In genomic region chr1:172699695-172700094, GRCh38 we compare ENCODE assay signal across 13 cellular contexts. TPM values are rescaled to one million over a fixed set of nuclear protein-coding genes. Genes with fewer than 3 reads are reported as not detected.
DNase-seq lines count a peak whose midpoint lies in the region; ATAC-seq and TF ChIP-seq lines count a peak whose summit lies in the region.
"Had no signal": no experiment of that assay in that cellular context is flagged by ENCODE, and none has a peak within 500 bp of the region (broad histone marks: within the 10 kb centered on the region; RNA-seq: fewer than 3 reads in every experiment).

No MANE protein-coding gene starts in this region.

- H3K9me3 ChIP-seq in SK-N-SH (no peaks in the 10 kb centered on the region), psoas muscle (no peaks in the 10 kb centered on the region)
- H3K9me3 ChIP-seq: left lung, vagina had no signal

- POLR2A ChIA-PET in SK-N-SH (lab: Yijun Ruan, JAX), result no interaction called here

- TF ChIP-seq RAD21 in SK-N-SH (IDR thresholded peaks at IDR 0.05; ENCODE audit: low read length), result no peak

- ATAC-seq in effector memory CD8-positive, alpha-beta T cell (replicated peaks), result no peak
- ATAC-seq in psoas muscle (peak; percentile 23 to 71 (median 58)), HG03457 (IDR thresholded peaks at IDR 0.05; ENCODE audit: unreplicated experiment) (no peak)
- ATAC-seq: left lung had no signal

- TF ChIP-seq EP300 in SK-N-SH (IDR thresholded peaks at IDR 0.05; ENCODE audit: borderline replicate concordance in 1 of 2, low read depth in 1 of 2, low read length in 1 of 2), result no peak

- CTCF ChIA-PET in activated naive CD4-positive, alpha-beta T cell treated with anti-CD3 and anti-CD28 coated beads, Interleukin-2, amount 10 ng/mL, durations not matched to agents 7 days and 5 days (lab: Charles Lee), result interaction anchor here (0.7 to 1.1 kb wide), 4 partner anchors 9 to 89 kb away, joined by 3 to 4 read pairs (median 4); no protein-coding TSS in a partner anchor
- CTCF ChIA-PET in activated naive CD4-positive, alpha-beta T cell treated with anti-CD3 and anti-CD28 coated beads for 36 hours (lab: Charles Lee), result interaction anchor here (1.0 to 1.5 kb wide), 5 partner anchors 9 to 248 kb away, joined by 3 to 5 read pairs (median 3); no protein-coding TSS in a partner anchor
- CTCF ChIA-PET in SK-N-SH (lab: Yijun Ruan, JAX), result interaction anchor here (1.0 to 1.5 kb wide), 2 partner anchors 9 to 66 kb away, joined by 3 read pairs; no protein-coding TSS in a partner anchor

- H3K9me2 ChIP-seq in SK-N-SH, result no peaks in the 10 kb centered on the region

- H3K4me2 ChIP-seq in SK-N-SH, result peak overlapping the region; percentile 54

- no peaks in the 10 kb centered on the region for H3K27me3 Mint-ChIP-seq in activated naive CD4-positive, alpha-beta T cell treated with anti-CD3 and anti-CD28 coated beads, Interleukin-2, amount 10 ng/mL, durations not matched to agents 7 days and 5 days
- no peaks in the 10 kb centered on the region for H3K27me3 Mint-ChIP-seq in activated naive CD4-positive, alpha-beta T cell treated with anti-CD3 and anti-CD28 coated beads for 36 hours (ENCODE audit: low read depth)
- H3K27me3 Mint-ChIP-seq in effector memory CD8-positive, alpha-beta T cell, result no peaks in the 10 kb centered on the region
- no peaks in the 10 kb centered on the region for H3K27me3 Mint-ChIP-seq in nephron progenitor cell (ENCODE audit: low read depth, poor library complexity)

- H3K27ac Mint-ChIP-seq in activated naive CD4-positive, alpha-beta T cell treated with anti-CD3 and anti-CD28 coated beads, Interleukin-2, amount 10 ng/mL, durations not matched to agents 7 days and 5 days, result peak overlapping the region; percentile 94
- H3K27ac Mint-ChIP-seq in activated naive CD4-positive, alpha-beta T cell treated with anti-CD3 and anti-CD28 coated beads for 36 hours, result no peak overlapping the region
- peak overlapping the region in 1 of 2 donors; percentile 89 for H3K27ac Mint-ChIP-seq in effector memory CD8-positive, alpha-beta T cell
- H3K27ac Mint-ChIP-seq in nephron progenitor cell, result no peak overlapping the region
- H3K27ac Mint-ChIP-seq: brain had no signal

- peaks cover 11% of the 10 kb centered on the region for H3F3A ChIP-seq in SK-N-SH (replicated peaks; ENCODE audit: insufficient read depth)

- H3K27ac ChIP-seq in SK-N-SH (ENCODE audit: low read depth in 2 of 2, low read length in 1 of 2), result peak overlapping the region in 1 of 2 experiments; percentile 51; a peak in 2 of 4 replicates
- H3K27ac ChIP-seq in psoas muscle, result no peak overlapping the region
- H3K27ac ChIP-seq: left lung, vagina had no signal

- WGBS in SK-N-SH (ENCODE audit: low lambda C conversion rate), result 78% methylated on average over 4 of the region's 4 CpGs
- 26 to 40% (median 27%) methylated on average over 4 of the region's 4 CpGs for WGBS in psoas muscle, 3 donors

- no peaks in the 10 kb centered on the region for H3K9me3 Mint-ChIP-seq in activated naive CD4-positive, alpha-beta T cell treated with anti-CD3 and anti-CD28 coated beads, Interleukin-2, amount 10 ng/mL, durations not matched to agents 7 days and 5 days
- H3K9me3 Mint-ChIP-seq in activated naive CD4-positive, alpha-beta T cell treated with anti-CD3 and anti-CD28 coated beads for 36 hours, result no peaks in the 10 kb centered on the region
- H3K9me3 Mint-ChIP-seq in effector memory CD8-positive, alpha-beta T cell, result peaks cover 0 to 6% of the 10 kb centered on the region in 2 donors
- no peaks in the 10 kb centered on the region for H3K9me3 Mint-ChIP-seq in nephron progenitor cell
- H3K9me3 Mint-ChIP-seq: brain had no signal

- H3K4me1 ChIP-seq in SK-N-SH (ENCODE audit: control insufficient read depth in 1 of 2, insufficient read depth in 2 of 2, low read depth in 1 of 2, low read length in 1 of 2), result peaks cover 0 to 14% of the 10 kb centered on the region in 2 experiments; a peak in 3 of 4 replicates
- peaks cover 4% of the 10 kb centered on the region for H3K4me1 ChIP-seq in psoas muscle
- H3K4me1 ChIP-seq: vagina had no signal

- H3K4me3 Mint-ChIP-seq in activated naive CD4-positive, alpha-beta T cell treated with anti-CD3 and anti-CD28 coated beads, Interleukin-2, amount 10 ng/mL, durations not matched to agents 7 days and 5 days, result no peak overlapping the region
- H3K4me3 Mint-ChIP-seq in activated naive CD4-positive, alpha-beta T cell treated with anti-CD3 and anti-CD28 coated beads for 36 hours, result no peak overlapping the region
- H3K4me3 Mint-ChIP-seq in effector memory CD8-positive, alpha-beta T cell, result peak overlapping the region; percentile 52 to 76
- H3K4me3 Mint-ChIP-seq in nephron progenitor cell, result no peak overlapping the region
- H3K4me3 Mint-ChIP-seq: brain had no signal

- H3K27me3 ChIP-seq in SK-N-SH (ENCODE audit: insufficient read depth) (no peaks in the 10 kb centered on the region), psoas muscle (ENCODE audit: insufficient read depth in 3 of 3, low read length in 2 of 3) (no peaks in the 10 kb centered on the region)
- H3K27me3 ChIP-seq: left lung, vagina had no signal

- H3K36me3 Mint-ChIP-seq in activated naive CD4-positive, alpha-beta T cell treated with anti-CD3 and anti-CD28 coated beads, Interleukin-2, amount 10 ng/mL, durations not matched to agents 7 days and 5 days, result peaks cover 4% of the 10 kb centered on the region
- no peaks in the 10 kb centered on the region for H3K36me3 Mint-ChIP-seq in activated naive CD4-positive, alpha-beta T cell treated with anti-CD3 and anti-CD28 coated beads for 36 hours (ENCODE audit: low read depth)
- peaks cover 9% of the 10 kb centered on the region for H3K36me3 Mint-ChIP-seq in effector memory CD8-positive, alpha-beta T cell (ENCODE audit: insufficient read depth)
- H3K36me3 Mint-ChIP-seq in nephron progenitor cell (ENCODE audit: low read depth), result no peaks in the 10 kb centered on the region
- H3K36me3 Mint-ChIP-seq: brain had no signal

- TF ChIP-seq CTCF in SK-N-SH (IDR thresholded peaks at IDR 0.05) (no peak), psoas muscle (IDR thresholded peaks at IDR 0.05) (no peak), nephron progenitor cell (IDR thresholded peaks at IDR 0.05) (no peak)

- peaks cover 5% of the 10 kb centered on the region for H3K4me1 Mint-ChIP-seq in activated naive CD4-positive, alpha-beta T cell treated with anti-CD3 and anti-CD28 coated beads, Interleukin-2, amount 10 ng/mL, durations not matched to agents 7 days and 5 days
- peaks cover 53% of the 10 kb centered on the region for H3K4me1 Mint-ChIP-seq in activated naive CD4-positive, alpha-beta T cell treated with anti-CD3 and anti-CD28 coated beads for 36 hours (ENCODE audit: low read depth)
- H3K4me1 Mint-ChIP-seq in effector memory CD8-positive, alpha-beta T cell (ENCODE audit: low read depth in 2 of 2), result peaks cover 46 to 52% of the 10 kb centered on the region in 2 donors
- H3K4me1 Mint-ChIP-seq in nephron progenitor cell, result peaks cover 4% of the 10 kb centered on the region
- H3K4me1 Mint-ChIP-seq: brain had no signal

- no peaks in the 10 kb centered on the region for H4K20me1 ChIP-seq in SK-N-SH (ENCODE audit: insufficient read depth)

- H3K36me3 ChIP-seq in SK-N-SH (replicated peaks in 1 of 2; ENCODE audit: control insufficient read depth in 1 of 2, insufficient read depth in 2 of 2, low read length in 1 of 2) (no peaks in the 10 kb centered on the region), psoas muscle (ENCODE audit: insufficient read depth in 1 of 2, low read depth in 1 of 2) (no peaks in the 10 kb centered on the region)
- H3K36me3 ChIP-seq: left lung, vagina had no signal

- no peak overlapping the region for H3K9ac ChIP-seq in SK-N-SH

- H3K4me3 ChIP-seq in SK-N-SH (ENCODE audit: low read depth in 2 of 2, low read length in 1 of 2), result no peak overlapping the region
- H3K4me3 ChIP-seq in psoas muscle, result no peak overlapping the region
- H3K4me3 ChIP-seq: left lung, vagina had no signal

- peak overlapping the region; percentile 83 for H2AFZ ChIP-seq in SK-N-SH (ENCODE audit: low read depth)

- no peak for DNase-seq in activated naive CD4-positive, alpha-beta T cell treated with anti-CD3 and anti-CD28 coated beads, Interleukin-2, amount 10 ng/mL, durations not matched to agents 7 days and 5 days
- DNase-seq in activated naive CD4-positive, alpha-beta T cell treated with anti-CD3 and anti-CD28 coated beads for 36 hours, result no peak
- DNase-seq in SK-N-SH (no peak), psoas muscle (no peak), 8988T (no peak), nephron progenitor cell (no peak)
- DNase-seq in effector memory CD8-positive, alpha-beta T cell, result no peak
- DNase-seq: head of caudate nucleus, left lung had no signal

- no peaks in the 10 kb centered on the region for H3K79me2 ChIP-seq in SK-N-SH (ENCODE audit: insufficient read depth)

- intact Hi-C loops in activated naive CD4-positive, alpha-beta T cell treated with anti-CD3 and anti-CD28 coated beads for 36 hours (cut with micrococcal nuclease), result loop anchor here (1.0 to 5.0 kb wide), 9 partner anchors 9 to 362 kb away; no protein-coding TSS in a partner anchor
- intact Hi-C loops in psoas muscle (cut with DNase I), result no loop called here

TF ChIP-seq in SK-N-SH, 30 proteins besides CTCF, POLR2A, EP300 and RAD21:
- TF ChIP-seq FOSL2 (IDR thresholded peaks at IDR 0.05; ENCODE audit: borderline replicate concordance, low read depth) (no peak), GATA2 (CRISPR knock-in tag; IDR thresholded peaks at IDR 0.05) (no peak)

RNA-seq across cellular contexts. Expression of gene FASLG, which starts 40.8 kb away (rescaled TPM):
- total RNA-seq in activated naive CD4-positive, alpha-beta T cell treated with anti-CD3 and anti-CD28 coated beads for 36 hours, result under 1 TPM; 0.31 to 0.67 TPM
- polyA plus RNA-seq in SK-N-SH (2012; rRNA removed) (not detected in 2 replicates), psoas muscle (not detected)
- not detected in 2 replicates for polyA plus RNA-seq in SK-N-SH (2012; cell fraction: cytosol; rRNA removed)
- not detected in 2 replicates for polyA plus RNA-seq in SK-N-SH (2012; cell fraction: nucleus; rRNA removed)
- total RNA-seq in psoas muscle, result under 1 TPM in 1 of 4 donors, not detected in 3; 0.17 TPM
- total RNA-seq: osteocyte, vagina had no signal

Comparison
In these comparisons a context has a peak if more than half of its experiments do, and no peak if none do; other contexts are left out.
1. H3K4me3 Mint-ChIP-seq: peak in effector memory CD8-positive, alpha-beta T cell (2 of 2); none in activated naive CD4-positive, alpha-beta T cell treated with anti-CD3 and anti-CD28 coated beads, Interleukin-2, amount 10 ng/mL, durations not matched to agents 7 days and 5 days (single experiment), activated naive CD4-positive, alpha-beta T cell treated with anti-CD3 and anti-CD28 coated beads for 36 hours (single experiment) and nephron progenitor cell (single experiment).
2. ATAC-seq: peak in psoas muscle (4 of 4); none in effector memory CD8-positive, alpha-beta T cell (single experiment) and HG03457 (single experiment).